ENCODE assay signal across 17 cellular contexts in genomic region chr3:59411176-59411575, GRCh38.
DNase-seq lines count a peak whose midpoint lies in the region; ATAC-seq lines count a peak whose summit lies in the region.
"Had no signal": no experiment of that assay in that cellular context is flagged by ENCODE, and none has a peak within 500 bp of the region (broad histone marks: within the 10 kb centered on the region; RNA-seq: fewer than 3 reads in every experiment).

No MANE protein-coding gene starts in this region.

- no peaks in the 10 kb centered on the region for H3K36me3 Mint-ChIP-seq in activated CD4-positive, alpha-beta T cell treated with anti-CD3 and anti-CD28 coated beads, Interleukin-2, amount 10 ng/mL, durations not matched to agents 24 days and 14 days (ENCODE audit: low read depth)
- H3K36me3 Mint-ChIP-seq in activated CD4-positive, alpha-beta T cell treated with anti-CD3 and anti-CD28 coated beads, Interleukin-2, amount 10 ng/mL, durations not matched to agents 7 days and 5 days (ENCODE audit: low read depth): no peaks in the 10 kb centered on the region
- H3K36me3 Mint-ChIP-seq: IgD-negative memory B cell had no signal

- H3K4me1 Mint-ChIP-seq in activated CD4-positive, alpha-beta T cell treated with anti-CD3 and anti-CD28 coated beads, Interleukin-2, amount 10 ng/mL, durations not matched to agents 24 days and 14 days: peaks cover 22% of the 10 kb centered on the region
- H3K4me1 Mint-ChIP-seq in activated CD4-positive, alpha-beta T cell treated with anti-CD3 and anti-CD28 coated beads, Interleukin-2, amount 10 ng/mL, durations not matched to agents 7 days and 5 days: peaks cover 22% of the 10 kb centered on the region

- peaks cover 30% of the 10 kb centered on the region for H3K9me3 Mint-ChIP-seq in activated CD4-positive, alpha-beta T cell treated with anti-CD3 and anti-CD28 coated beads, Interleukin-2, amount 10 ng/mL, durations not matched to agents 24 days and 14 days
- no peaks in the 10 kb centered on the region for H3K9me3 Mint-ChIP-seq in activated CD4-positive, alpha-beta T cell treated with anti-CD3 and anti-CD28 coated beads, Interleukin-2, amount 10 ng/mL, durations not matched to agents 7 days and 5 days
- H3K9me3 Mint-ChIP-seq: CD8-positive, alpha-beta memory T cell; IgD-negative memory B cell had no signal

- ATAC-seq in GM18520 (IDR thresholded peaks at IDR 0.05; ENCODE audit: unreplicated experiment): no peak

- DNase-seq in DMS53 (lab: John Stamatoyannopoulos, UW) (peak; percentile 54), DMS53 treated with DMSO at 0.1 percent for 48 hours (lab: John Stamatoyannopoulos, UW; ENCODE audit: unreplicated experiment) (no peak), kidney tubule cell (ENCODE audit: low spot score) (peak; percentile 25), 8988T (no peak)
- peak; percentile 46 for DNase-seq in activated CD4-positive, alpha-beta T cell treated with anti-CD3 and anti-CD28 coated beads, Interleukin-2, amount 10 ng/mL, durations not matched to agents 24 days and 14 days
- DNase-seq in activated CD4-positive, alpha-beta T cell treated with anti-CD3 and anti-CD28 coated beads, Interleukin-2, amount 10 ng/mL, durations not matched to agents 7 days and 5 days: no peak
- no peak for DNase-seq in activated CD8-positive, alpha-beta memory T cell treated with anti-CD3 and anti-CD28 coated beads, Interleukin-2, amount 50 U/mL, for 4 hours
- DNase-seq: Calu3; CD8-positive, alpha-beta memory T cell; DMS153; GF-D8; MV-4-11; NCI-H187; NCI-H774; T-helper 1 cell had no signal

- no peak overlapping the region for H3K27ac Mint-ChIP-seq in activated CD4-positive, alpha-beta T cell treated with anti-CD3 and anti-CD28 coated beads, Interleukin-2, amount 10 ng/mL, durations not matched to agents 24 days and 14 days
- no peak overlapping the region for H3K27ac Mint-ChIP-seq in activated CD4-positive, alpha-beta T cell treated with anti-CD3 and anti-CD28 coated beads, Interleukin-2, amount 10 ng/mL, durations not matched to agents 7 days and 5 days
- H3K27ac Mint-ChIP-seq: CD8-positive, alpha-beta memory T cell had no signal

- intact Hi-C loops in activated CD4-positive, alpha-beta T cell treated with anti-CD3 and anti-CD28 coated beads, Interleukin-2, amount 10 ng/mL, durations not matched to agents 24 days and 14 days (cut with micrococcal nuclease): no loop called here

- no peak overlapping the region for H3K4me3 Mint-ChIP-seq in activated CD4-positive, alpha-beta T cell treated with anti-CD3 and anti-CD28 coated beads, Interleukin-2, amount 10 ng/mL, durations not matched to agents 24 days and 14 days
- H3K4me3 Mint-ChIP-seq in activated CD4-positive, alpha-beta T cell treated with anti-CD3 and anti-CD28 coated beads, Interleukin-2, amount 10 ng/mL, durations not matched to agents 7 days and 5 days: no peak overlapping the region
- H3K4me3 Mint-ChIP-seq: CD8-positive, alpha-beta memory T cell; IgD-negative memory B cell had no signal

- POLR2A ChIA-PET in activated CD4-positive, alpha-beta T cell treated with anti-CD3 and anti-CD28 coated beads, Interleukin-2, amount 10 ng/mL, durations not matched to agents 7 days and 5 days (lab: Charles Lee): no interaction called here

- no peaks in the 10 kb centered on the region for H3K27me3 Mint-ChIP-seq in activated CD4-positive, alpha-beta T cell treated with anti-CD3 and anti-CD28 coated beads, Interleukin-2, amount 10 ng/mL, durations not matched to agents 24 days and 14 days
- no peaks in the 10 kb centered on the region for H3K27me3 Mint-ChIP-seq in activated CD4-positive, alpha-beta T cell treated with anti-CD3 and anti-CD28 coated beads, Interleukin-2, amount 10 ng/mL, durations not matched to agents 7 days and 5 days
- H3K27me3 Mint-ChIP-seq: CD8-positive, alpha-beta memory T cell; IgD-negative memory B cell had no signal

- CTCF ChIA-PET in activated CD4-positive, alpha-beta T cell treated with anti-CD3 and anti-CD28 coated beads, Interleukin-2, amount 10 ng/mL, durations not matched to agents 7 days and 5 days (lab: Charles Lee): interaction anchor here (2.3 to 3.1 kb wide), 2 partner anchors 8 to 13 kb away, joined by 11 to 14 read pairs; no protein-coding TSS in a partner anchor

Comparison
In these comparisons a context has a peak if more than half of its experiments do, and no peak if none do; other contexts are left out.
1. DNase-seq: peak in DMS53 (single experiment), activated CD4-positive, alpha-beta T cell treated with anti-CD3 and anti-CD28 coated beads, Interleukin-2, amount 10 ng/mL, durations not matched to agents 24 days and 14 days (single experiment) and kidney tubule cell (single experiment); none in DMS53 treated with DMSO at 0.1 percent for 48 hours (single experiment), activated CD4-positive, alpha-beta T cell treated with anti-CD3 and anti-CD28 coated beads, Interleukin-2, amount 10 ng/mL, durations not matched to agents 7 days and 5 days (single experiment), 8988T (single experiment) and activated CD8-positive, alpha-beta memory T cell treated with anti-CD3 and anti-CD28 coated beads, Interleukin-2, amount 50 U/mL, for 4 hours (single experiment).